Comparison of ENCODE assay signal across 26 cellular contexts in the genomic region with DNA sequence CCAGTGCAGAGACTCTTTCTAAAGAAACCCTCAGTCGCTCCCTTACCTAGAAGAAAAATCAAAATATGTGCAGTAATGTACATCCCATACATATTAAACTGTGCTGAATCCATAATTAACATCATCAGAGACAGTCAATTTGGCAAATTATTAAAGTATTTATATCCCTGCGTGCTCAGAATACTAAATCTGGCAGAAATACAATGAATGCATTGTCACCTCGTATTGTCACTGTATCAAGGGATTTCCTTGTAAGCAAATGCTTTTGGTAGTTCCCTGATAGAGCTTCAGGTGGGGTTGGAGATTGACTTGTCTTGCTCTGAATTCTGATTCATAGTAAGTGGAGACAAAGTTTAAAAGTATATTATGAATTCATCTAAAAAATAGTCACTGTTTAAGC.
"Had no signal": no experiment of that assay in that cellular context is flagged by ENCODE, and none has a peak within 500 bp of the region (broad histone marks: within the 10 kb centered on the region; RNA-seq: fewer than 3 reads in every experiment).

No MANE protein-coding gene starts in this region.

- H3K9ac ChIP-seq: neural progenitor cell, parathyroid adenoma had no signal

- H2AFZ ChIP-seq: hepatocyte, neural progenitor cell, parathyroid adenoma had no signal

- H3K4me1 ChIP-seq: esophagus squamous epithelium, lower lobe of right lung, neural progenitor cell, parathyroid adenoma, prostate gland, sigmoid colon, transverse colon, upper lobe of right lung, vagina had no signal

- ATAC-seq: effector memory CD8-positive, alpha-beta T cell; left colon; left ventricle myocardium superior; lower lobe of right lung; naive thymus-derived CD4-positive, alpha-beta T cell; right cardiac atrium; stimulated activated memory B cell treated with anti-CD40 and anti-IgM and Interleukin-4, amounts not matched to agents 10 μg/mL and 1 μg/mL and 100 μg/mL, for 72 hours; stimulated activated naive CD8-positive, alpha-beta T cell treated with anti-CD3 and anti-CD28 coated beads, Interleukin-15, Interleukin-2, amounts not matched to agents 100 U/mL and 50 U/mL, for 24 hours; upper lobe of right lung had no signal

- H3K36me3 ChIP-seq: esophagus squamous epithelium, lower lobe of right lung, neural progenitor cell, prostate gland, sigmoid colon, thoracic aorta, transverse colon, upper lobe of right lung, vagina had no signal

- H3K79me2 ChIP-seq: hepatocyte, parathyroid adenoma had no signal

- H3K9me3 ChIP-seq: esophagus squamous epithelium, lower lobe of right lung, prostate gland, sigmoid colon, thoracic aorta, transverse colon, upper lobe of right lung, vagina had no signal

- H3K27ac ChIP-seq: coronary artery, esophagus squamous epithelium, hepatocyte, lower lobe of right lung, neural progenitor cell, parathyroid adenoma, prostate gland, sigmoid colon, thoracic aorta, transverse colon, upper lobe of right lung, vagina had no signal

- H3K27me3 ChIP-seq: esophagus squamous epithelium, hepatocyte, neural progenitor cell, sigmoid colon, transverse colon, upper lobe of right lung, vagina had no signal

- DNase-seq: dermis blood vessel endothelial cell; effector memory CD8-positive, alpha-beta T cell; erythroblast; esophagus squamous epithelium; foreskin melanocyte; islet precursor cell; kidney glomerular epithelial cell; left colon; left ventricle myocardium superior; lower lobe of right lung; naive thymus-derived CD4-positive, alpha-beta T cell; right cardiac atrium; sigmoid colon; stimulated activated CD4-positive, alpha-beta T cell treated with anti-CD3 and anti-CD28 coated beads, Interleukin-2, amount 100 ng/mL, for 24 hours; stimulated activated CD4-positive, alpha-beta T cell treated with anti-CD3 and anti-CD28 coated beads, Interleukin-4, amount 100 ng/mL, for 24 hours; stimulated activated naive CD8-positive, alpha-beta T cell treated with anti-CD3 and anti-CD28 coated beads, Interleukin-15, Interleukin-2, amounts not matched to agents 100 U/mL and 50 U/mL, for 24 hours; transverse colon; upper lobe of right lung had no signal

- H3K4me2 ChIP-seq: hepatocyte, neural progenitor cell had no signal

- H3K4me3 ChIP-seq: coronary artery, esophagus squamous epithelium, hepatocyte, lower lobe of right lung, neural progenitor cell, prostate gland, sigmoid colon, thoracic aorta, transverse colon, upper lobe of right lung, vagina had no signal
